10 cellular contexts compared by ENCODE assay signal in the genomic region with DNA sequence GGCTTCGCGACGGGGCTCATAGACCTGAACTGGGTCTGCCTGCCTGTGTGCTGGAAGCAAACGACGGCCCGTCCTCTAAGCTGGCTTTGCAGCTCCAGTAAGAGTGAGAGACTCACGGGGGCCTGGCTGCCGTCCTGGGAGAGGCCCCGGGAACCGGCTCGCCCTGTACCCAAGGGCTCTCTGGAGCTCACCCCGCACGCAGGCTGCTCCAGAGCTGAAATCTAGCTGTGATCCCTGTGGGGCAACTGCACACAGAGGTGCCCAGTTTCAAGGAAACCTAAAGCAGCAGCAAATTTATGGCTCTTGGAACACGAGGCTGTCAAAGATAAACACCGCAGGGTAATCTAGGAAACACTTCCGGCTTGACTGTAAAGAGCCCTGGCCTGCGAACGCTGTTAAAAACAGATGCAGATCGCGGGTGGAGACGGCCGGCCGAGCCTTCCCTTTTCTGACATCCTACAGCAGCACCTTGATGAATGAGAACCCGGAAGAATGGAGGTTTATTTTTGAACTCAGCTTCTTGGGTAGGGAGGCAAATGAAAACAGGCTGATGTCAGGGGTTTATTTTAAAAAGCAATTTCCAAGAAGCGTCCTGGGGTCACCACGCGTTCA. TPM values are rescaled to one million over a fixed set of nuclear protein-coding genes. Genes with fewer than 3 reads are reported as not detected.
DNase-seq lines count a peak whose midpoint lies in the region; ATAC-seq and TF ChIP-seq lines count a peak whose summit lies in the region.
"Had no signal": no experiment of that assay in that cellular context is flagged by ENCODE, and none has a peak within 500 bp of the region (broad histone marks: within the 10 kb centered on the region; RNA-seq: fewer than 3 reads in every experiment).

No MANE protein-coding gene starts in this region.

- no peaks in the 10 kb centered on the region for H3K27me3 ChIP-seq in upper lobe of right lung

- H3K36me3 ChIP-seq in upper lobe of right lung, result peaks cover under 1% of the 10 kb centered on the region

- H3K27me3 Mint-ChIP-seq in activated naive CD4-positive, alpha-beta T cell treated with anti-CD3 and anti-CD28 coated beads for 36 hours (ENCODE audit: low read depth), result peaks cover 6% of the 10 kb centered on the region
- H3K27me3 Mint-ChIP-seq in activated T-helper 17 cell treated with anti-CD3 and anti-CD28 coated beads, Interleukin-2, amount 50 U/mL, for 72 hours, result no peaks in the 10 kb centered on the region
- H3K27me3 Mint-ChIP-seq: central memory CD8-positive, alpha-beta T cell had no signal

- H3K27ac ChIP-seq in upper lobe of right lung, result no peak overlapping the region

- H3K4me3 Mint-ChIP-seq in activated naive CD4-positive, alpha-beta T cell treated with anti-CD3 and anti-CD28 coated beads for 36 hours, result peak overlapping the region; percentile 11
- H3K4me3 Mint-ChIP-seq in activated T-helper 17 cell treated with anti-CD3 and anti-CD28 coated beads, Interleukin-2, amount 50 U/mL, for 72 hours, result peak overlapping the region; percentile 42
- H3K4me3 Mint-ChIP-seq: central memory CD8-positive, alpha-beta T cell had no signal

- H3K9me3 ChIP-seq in upper lobe of right lung, result no peaks in the 10 kb centered on the region

- intact Hi-C loops in activated naive CD4-positive, alpha-beta T cell treated with anti-CD3 and anti-CD28 coated beads for 36 hours (cut with micrococcal nuclease), result loop anchor here (5.0 kb wide), 2 partner anchors 160 to 205 kb away; a partner anchor contains a TSS
- intact Hi-C loops in upper lobe of right lung (cut with DNase I), result no loop called here

- H3K36me3 Mint-ChIP-seq in activated naive CD4-positive, alpha-beta T cell treated with anti-CD3 and anti-CD28 coated beads for 36 hours (ENCODE audit: low read depth), result no peaks in the 10 kb centered on the region
- H3K36me3 Mint-ChIP-seq in activated T-helper 17 cell treated with anti-CD3 and anti-CD28 coated beads, Interleukin-2, amount 50 U/mL, for 72 hours (ENCODE audit: low read depth), result peaks cover 6% of the 10 kb centered on the region

- H3K4me3 ChIP-seq in upper lobe of right lung, result no peak overlapping the region

- H3K9me3 Mint-ChIP-seq in activated naive CD4-positive, alpha-beta T cell treated with anti-CD3 and anti-CD28 coated beads for 36 hours, result no peaks in the 10 kb centered on the region
- no peaks in the 10 kb centered on the region for H3K9me3 Mint-ChIP-seq in activated T-helper 17 cell treated with anti-CD3 and anti-CD28 coated beads, Interleukin-2, amount 50 U/mL, for 72 hours
- H3K9me3 Mint-ChIP-seq: central memory CD8-positive, alpha-beta T cell had no signal

- CTCF ChIA-PET in activated naive CD4-positive, alpha-beta T cell treated with anti-CD3 and anti-CD28 coated beads for 36 hours (lab: Charles Lee), result interaction anchor here (1.2 to 4.3 kb wide), 6 partner anchors 8 to 266 kb away, joined by 3 to 42 read pairs (median 4); no protein-coding TSS in a partner anchor

- H3K27ac Mint-ChIP-seq in activated naive CD4-positive, alpha-beta T cell treated with anti-CD3 and anti-CD28 coated beads for 36 hours, result peak overlapping the region; percentile 15
- no peak overlapping the region for H3K27ac Mint-ChIP-seq in activated T-helper 17 cell treated with anti-CD3 and anti-CD28 coated beads, Interleukin-2, amount 50 U/mL, for 72 hours

- H3K4me1 ChIP-seq in upper lobe of right lung, result peaks cover 23% of the 10 kb centered on the region

- TF ChIP-seq CTCF in upper lobe of right lung (IDR thresholded peaks at IDR 0.05), result no peak

- H3K4me1 Mint-ChIP-seq in activated naive CD4-positive, alpha-beta T cell treated with anti-CD3 and anti-CD28 coated beads for 36 hours (ENCODE audit: low read depth), result peaks cover 65% of the 10 kb centered on the region
- peaks cover 30% of the 10 kb centered on the region for H3K4me1 Mint-ChIP-seq in activated T-helper 17 cell treated with anti-CD3 and anti-CD28 coated beads, Interleukin-2, amount 50 U/mL, for 72 hours

- DNase-seq in activated naive CD4-positive, alpha-beta T cell treated with anti-CD3 and anti-CD28 coated beads for 36 hours, result peak; percentile 70
- DNase-seq in activated naive CD4-positive, alpha-beta T cell treated with anti-CD3 and anti-CD28 coated beads, Interleukin-2, amount 50 U/mL, for 16 hours, result no peak
- DNase-seq in iris pigment epithelial cell (ENCODE audit: low read depth), result peak; percentile 70
- DNase-seq in upper lobe of right lung, result peak; percentile 81
- DNase-seq in NCI-H524 treated with DMSO at 0.1 percent for 48 hours (lab: John Stamatoyannopoulos, UW), result no peak
- no peak for DNase-seq in amniotic stem cell (lab: John Stamatoyannopoulos, UW)

- ATAC-seq in activated T-helper 17 cell treated with anti-CD3 and anti-CD28 coated beads, Interleukin-2, amount 50 U/mL, for 72 hours (replicated peaks), result no peak
- peak; percentile 59 for ATAC-seq in upper lobe of right lung
- no peak for ATAC-seq in GM18870 (IDR thresholded peaks at IDR 0.05; ENCODE audit: unreplicated experiment)
- ATAC-seq: HCT116 had no signal

RNA-seq across cellular contexts. Expression of a gene that starts 29.4 kb away (rescaled TPM):
- under 1 TPM; 0.36 to 0.47 TPM for total RNA-seq in activated naive CD4-positive, alpha-beta T cell treated with anti-CD3 and anti-CD28 coated beads for 36 hours
- under 1 TPM in 1 of 2 donors, not detected in 1; 0.69 TPM for total RNA-seq in activated T-helper 17 cell treated with anti-CD3 and anti-CD28 coated beads, Interleukin-2, amount 50 U/mL, for 72 hours
- 0.29 TPM for total RNA-seq in upper lobe of right lung

Comparison
In these comparisons a context has a peak if more than half of its experiments do, and no peak if none do; other contexts are left out.
1. DNase-seq: peak in activated naive CD4-positive, alpha-beta T cell treated with anti-CD3 and anti-CD28 coated beads for 36 hours (single experiment), iris pigment epithelial cell (single experiment) and upper lobe of right lung (single experiment); none in activated naive CD4-positive, alpha-beta T cell treated with anti-CD3 and anti-CD28 coated beads, Interleukin-2, amount 50 U/mL, for 16 hours (single experiment), NCI-H524 treated with DMSO at 0.1 percent for 48 hours (single experiment) and amniotic stem cell (single experiment).